3 cellular contexts compared by ENCODE assay signal in genomic region chr2:133209325-133209724, GRCh38.
TF ChIP-seq lines count a peak whose summit lies in the region.

No MANE protein-coding gene starts in this region.

TF ChIP-seq in liver, 16 proteins besides CTCF, POLR2A, EP300 and RAD21:
- TF ChIP-seq FOXA1 (IDR thresholded peaks at IDR 0.05) (no peak), FOXA2 (IDR thresholded peaks at IDR 0.05) (no peak), MAX (IDR thresholded peaks at IDR 0.05) (no peak), JUND (IDR thresholded peaks at IDR 0.05) (peak in 1 of 2 donors; percentile 22), EGR1 (IDR thresholded peaks at IDR 0.05; ENCODE audit: low read depth in 2 of 2) (no peak), HNF4A (conservative IDR thresholded peaks at IDR 0.05) (peak; percentile 75 to 86), NR2F2 (IDR thresholded peaks at IDR 0.05) (no peak), RXRA (IDR thresholded peaks at IDR 0.05) (no peak), HNF4G (IDR thresholded peaks at IDR 0.05) (peak; percentile 81), SP1 (IDR thresholded peaks at IDR 0.05) (peak; percentile 62), ATF3 (IDR thresholded peaks at IDR 0.05) (peak; percentile 6)
- TF ChIP-seq, protein P1, sequence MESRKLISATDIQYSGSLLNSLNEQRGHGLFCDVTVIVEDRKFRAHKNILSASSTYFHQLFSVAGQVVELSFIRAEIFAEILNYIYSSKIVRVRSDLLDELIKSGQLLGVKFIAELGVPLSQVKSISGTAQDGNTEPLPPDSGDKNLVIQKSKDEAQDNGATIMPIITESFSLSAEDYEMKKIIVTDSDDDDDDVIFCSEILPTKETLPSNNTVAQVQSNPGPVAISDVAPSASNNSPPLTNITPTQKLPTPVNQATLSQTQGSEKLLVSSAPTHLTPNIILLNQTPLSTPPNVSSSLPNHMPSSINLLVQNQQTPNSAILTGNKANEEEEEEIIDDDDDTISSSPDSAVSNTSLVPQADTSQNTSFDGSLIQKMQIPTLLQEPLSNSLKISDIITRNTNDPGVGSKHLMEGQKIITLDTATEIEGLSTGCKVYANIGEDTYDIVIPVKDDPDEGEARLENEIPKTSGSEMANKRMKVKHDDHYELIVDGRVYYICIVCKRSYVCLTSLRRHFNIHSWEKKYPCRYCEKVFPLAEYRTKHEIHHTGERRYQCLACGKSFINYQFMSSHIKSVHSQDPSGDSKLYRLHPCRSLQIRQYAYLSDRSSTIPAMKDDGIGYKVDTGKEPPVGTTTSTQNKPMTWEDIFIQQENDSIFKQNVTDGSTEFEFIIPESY (IDR thresholded peaks at IDR 0.05) = no peak
- TF ChIP-seq, protein P2, sequence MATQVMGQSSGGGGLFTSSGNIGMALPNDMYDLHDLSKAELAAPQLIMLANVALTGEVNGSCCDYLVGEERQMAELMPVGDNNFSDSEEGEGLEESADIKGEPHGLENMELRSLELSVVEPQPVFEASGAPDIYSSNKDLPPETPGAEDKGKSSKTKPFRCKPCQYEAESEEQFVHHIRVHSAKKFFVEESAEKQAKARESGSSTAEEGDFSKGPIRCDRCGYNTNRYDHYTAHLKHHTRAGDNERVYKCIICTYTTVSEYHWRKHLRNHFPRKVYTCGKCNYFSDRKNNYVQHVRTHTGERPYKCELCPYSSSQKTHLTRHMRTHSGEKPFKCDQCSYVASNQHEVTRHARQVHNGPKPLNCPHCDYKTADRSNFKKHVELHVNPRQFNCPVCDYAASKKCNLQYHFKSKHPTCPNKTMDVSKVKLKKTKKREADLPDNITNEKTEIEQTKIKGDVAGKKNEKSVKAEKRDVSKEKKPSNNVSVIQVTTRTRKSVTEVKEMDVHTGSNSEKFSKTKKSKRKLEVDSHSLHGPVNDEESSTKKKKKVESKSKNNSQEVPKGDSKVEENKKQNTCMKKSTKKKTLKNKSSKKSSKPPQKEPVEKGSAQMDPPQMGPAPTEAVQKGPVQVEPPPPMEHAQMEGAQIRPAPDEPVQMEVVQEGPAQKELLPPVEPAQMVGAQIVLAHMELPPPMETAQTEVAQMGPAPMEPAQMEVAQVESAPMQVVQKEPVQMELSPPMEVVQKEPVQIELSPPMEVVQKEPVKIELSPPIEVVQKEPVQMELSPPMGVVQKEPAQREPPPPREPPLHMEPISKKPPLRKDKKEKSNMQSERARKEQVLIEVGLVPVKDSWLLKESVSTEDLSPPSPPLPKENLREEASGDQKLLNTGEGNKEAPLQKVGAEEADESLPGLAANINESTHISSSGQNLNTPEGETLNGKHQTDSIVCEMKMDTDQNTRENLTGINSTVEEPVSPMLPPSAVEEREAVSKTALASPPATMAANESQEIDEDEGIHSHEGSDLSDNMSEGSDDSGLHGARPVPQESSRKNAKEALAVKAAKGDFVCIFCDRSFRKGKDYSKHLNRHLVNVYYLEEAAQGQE (IDR thresholded peaks at IDR 0.05) = no peak
TF ChIP-seq in liver: peak in this region for 5.

TF ChIP-seq in HepG2, 621 proteins besides CTCF, POLR2A, EP300 and RAD21:
- no peak for TF ChIP-seq AGO1 (IDR thresholded peaks at IDR 0.05; ENCODE audit: low read depth, low read length, poor library complexity, severe bottlenecking)
- TF ChIP-seq GATAD1 (CRISPR knock-in tag; IDR thresholded peaks at IDR 0.05) = no peak
TF ChIP-seq in HepG2: peak in this region for 0.

TF ChIP-seq in IMR-90, 13 proteins besides CTCF, POLR2A, EP300 and RAD21:
- TF ChIP-seq NFE2L2 (IDR thresholded peaks at IDR 0.05; ENCODE audit: low read depth, low read length) = no peak
- TF ChIP-seq MXI1 (IDR thresholded peaks at IDR 0.05; ENCODE audit: borderline replicate concordance, low read depth, low read length) = no peak
- TF ChIP-seq ELK1 (IDR thresholded peaks at IDR 0.05; ENCODE audit: borderline replicate concordance, low read depth, low read length) = no peak
- no peak for TF ChIP-seq RCOR1 (IDR thresholded peaks at IDR 0.05; ENCODE audit: insufficient replicate concordance, low read length)
- TF ChIP-seq CHD1 (IDR thresholded peaks at IDR 0.05; ENCODE audit: low read depth, low read length) = no peak
- TF ChIP-seq USF2 (IDR thresholded peaks at IDR 0.05; ENCODE audit: low read depth, low read length) = no peak
- TF ChIP-seq SMC3 (IDR thresholded peaks at IDR 0.05; ENCODE audit: low read depth, low read length) = no peak
- no peak for TF ChIP-seq RFX5 (IDR thresholded peaks at IDR 0.05; ENCODE audit: low read depth, low read length)
- TF ChIP-seq BHLHE40 (IDR thresholded peaks at IDR 0.05; ENCODE audit: low read depth, low read length) = no peak
- TF ChIP-seq MAFK (IDR thresholded peaks at IDR 0.05; ENCODE audit: low read depth, low read length) = no peak
- no peak for TF ChIP-seq MAZ (IDR thresholded peaks at IDR 0.05; ENCODE audit: borderline replicate concordance, low read depth, low read length)
